2 cellular contexts compared by ENCODE assay signal in genomic region chr11:34682822-34683221, GRCh38.
TF ChIP-seq lines count a peak whose summit lies in the region.

No MANE protein-coding gene starts in this region.

TF ChIP-seq in SK-N-SH treated with all-trans-retinoic acid at 6 μM for 48 hours, 23 proteins besides CTCF, POLR2A, EP300 and RAD21 (continued from another document):
- TF ChIP-seq CSRNP3 (CRISPR knock-in tag; IDR thresholded peaks at IDR 0.05) (no peak), ZC3H10 (CRISPR knock-in tag; IDR thresholded peaks at IDR 0.05) (no peak), TSHZ2 (CRISPR knock-in tag; IDR thresholded peaks at IDR 0.05) (no peak), POU6F1 (CRISPR knock-in tag; IDR thresholded peaks at IDR 0.05; ENCODE audit: borderline replicate concordance, low read depth) (no peak)

TF ChIP-seq in SK-N-SH, 30 proteins besides CTCF, POLR2A, EP300 and RAD21 (continued from another document):
- TF ChIP-seq TAF1 (IDR thresholded peaks at IDR 0.05; ENCODE audit: borderline replicate concordance, low read depth, low read length) (no peak), TCF12 (IDR thresholded peaks at IDR 0.05) (no peak), IRF3 (IDR thresholded peaks at IDR 0.05; ENCODE audit: low read depth, low read length) (no peak), ZBTB33 (IDR thresholded peaks at IDR 0.05; ENCODE audit: borderline replicate concordance, low read depth) (no peak)
